In genomic region chr18:3458952-3459853, GRCh38 we compare ENCODE assay signal across 7 cellular contexts. TPM values are rescaled to one million over a fixed set of nuclear protein-coding genes. Genes with fewer than 3 reads are reported as not detected.
A peak's percentile ranks its signal among the peaks of the same experiment; 100 is the strongest.
DNase-seq lines count a peak whose midpoint lies in the region; ATAC-seq, FAIRE-seq and TF ChIP-seq lines count a peak whose summit lies in the region.

No MANE protein-coding gene starts in this region.

- H3K36me3 ChIP-seq in GM23338 (ENCODE audit: insufficient read depth), result peaks cover 19% of the 10 kb centered on the region; the same call in 1 of the 2 replicates
- H3K36me3 ChIP-seq in esophagus squamous epithelium, result peaks cover 0 to 54% (median 5%) of the 10 kb centered on the region in 3 donors
- peaks cover 5% of the 10 kb centered on the region for H3K36me3 ChIP-seq in smooth muscle cell (ENCODE audit: low read depth)
- peaks cover 0 to 31% of the 10 kb centered on the region in 2 donors for H3K36me3 ChIP-seq in adrenal gland (replicated peaks in 1 of 2)

- intact Hi-C loops in esophagus squamous epithelium (cut with DNase I) (loop anchor here (10.0 kb wide), 2 partner anchors 194 to 206 kb away; partner anchors contain the start of gene MYL12B), adrenal gland (cut with DNase I) (loop anchor here in 1 of 2 donors (10.0 kb wide), 2 partner anchors 194 to 206 kb away; partner anchors contain the start of gene MYL12B)

- H3K9me3 ChIP-seq in esophagus squamous epithelium, result no peaks in the 10 kb centered on the region
- no peaks in the 10 kb centered on the region for H3K9me3 ChIP-seq in smooth muscle cell (replicated peaks; ENCODE audit: low read depth)
- H3K9me3 ChIP-seq in adrenal gland (replicated peaks in 1 of 3), result no peaks in the 10 kb centered on the region

- H3K4me2 ChIP-seq in GM23338 (peak overlapping the region; percentile 56; the same call in 1 of the 2 replicates), smooth muscle cell (peak overlapping the region; percentile 52)

- H3F3A ChIP-seq in GM23338 (replicated peaks; ENCODE audit: low read depth) (peaks cover 7% of the 10 kb centered on the region), smooth muscle cell (ENCODE audit: low read depth) (peaks cover 50% of the 10 kb centered on the region)

- H3K9me2 ChIP-seq in GM23338 (ENCODE audit: insufficient read depth), result no peaks in the 10 kb centered on the region

- FAIRE-seq in RCC 7860 (lab: Jason Lieb, UNC), result peak; percentile 88

- TF ChIP-seq POLR2A in esophagus squamous epithelium (IDR thresholded peaks at IDR 0.05) (no peak), adrenal gland (IDR thresholded peaks at IDR 0.05) (no peak)

- H3K27ac Mint-ChIP-seq in GM23338, result peak overlapping the region; percentile 95

- ATAC-seq in GM23338 (no peak), GM18511 (IDR thresholded peaks at IDR 0.05; ENCODE audit: unreplicated experiment) (no peak)

- H3K79me2 ChIP-seq in GM23338 (replicated peaks; ENCODE audit: insufficient read depth), result peaks cover 48% of the 10 kb centered on the region
- H3K79me2 ChIP-seq in smooth muscle cell (ENCODE audit: low read depth), result peaks cover 56% of the 10 kb centered on the region

- H3K4me3 ChIP-seq in GM23338, result no peak overlapping the region
- no peak overlapping the region for H3K4me3 ChIP-seq in esophagus squamous epithelium
- no peak overlapping the region for H3K4me3 ChIP-seq in smooth muscle cell
- no peak overlapping the region for H3K4me3 ChIP-seq in adrenal gland

- DNase-seq in GM23338 (ENCODE audit: low spot score) (no peak), RCC 7860 (ENCODE audit: low spot score) (peak; percentile 58), esophagus squamous epithelium (lab: John Stamatoyannopoulos, UW) (no peak), smooth muscle cell (lab: John Stamatoyannopoulos, UW; ENCODE audit: unreplicated experiment) (no peak), NCI-H2081 treated with DMSO at 0.1 percent for 48 hours (lab: John Stamatoyannopoulos, UW) (no peak), adrenal gland (no peak)

- H3K27ac ChIP-seq in GM23338 (ENCODE audit: low read depth), result peak overlapping the region; percentile 85
- H3K27ac ChIP-seq in esophagus squamous epithelium, result peak overlapping the region; percentile 1 to 64 (median 29)
- peak overlapping the region; percentile 99 for H3K27ac ChIP-seq in smooth muscle cell (ENCODE audit: low read depth)
- H3K27ac ChIP-seq in adrenal gland, result peak overlapping the region in 2 of 5 donors; percentile 10 to 29

- WGBS in esophagus squamous epithelium, 2 donors, result 32 to 37% methylated on average over 5 of the region's 5 CpGs
- 71% methylated on average over 5 of the region's 5 CpGs for WGBS in smooth muscle cell (ENCODE audit: low lambda C conversion rate)
- WGBS in adrenal gland, 4 donors, result 82 to 90% (median 88%) methylated on average over 5 of the region's 5 CpGs

- peaks cover 57% of the 10 kb centered on the region for H3K4me1 ChIP-seq in GM23338 (ENCODE audit: insufficient read depth)
- H3K4me1 ChIP-seq in esophagus squamous epithelium, result peaks cover 0 to 58% (median 48%) of the 10 kb centered on the region in 3 donors
- peaks cover 63% of the 10 kb centered on the region for H3K4me1 ChIP-seq in smooth muscle cell (ENCODE audit: low read depth)
- H3K4me1 ChIP-seq in adrenal gland (replicated peaks in 1 of 2), result peaks cover 0 to 22% of the 10 kb centered on the region in 2 donors

- H4K20me1 ChIP-seq in GM23338 (replicated peaks; ENCODE audit: insufficient read depth) (no peaks in the 10 kb centered on the region), smooth muscle cell (ENCODE audit: low read depth) (peaks cover 52% of the 10 kb centered on the region)

- H3K4me1 Mint-ChIP-seq in GM23338, result peaks cover 72% of the 10 kb centered on the region

- peak overlapping the region; percentile 9 for H3K9ac ChIP-seq in smooth muscle cell (ENCODE audit: low read depth)

- no peaks in the 10 kb centered on the region for H3K27me3 ChIP-seq in GM23338 (ENCODE audit: insufficient read depth)
- no peaks in the 10 kb centered on the region for H3K27me3 ChIP-seq in esophagus squamous epithelium
- no peaks in the 10 kb centered on the region for H3K27me3 ChIP-seq in smooth muscle cell (ENCODE audit: low read depth)
- H3K27me3 ChIP-seq in adrenal gland, result no peaks in the 10 kb centered on the region

- H3K36me3 Mint-ChIP-seq in GM23338 (ENCODE audit: low read depth), result peaks cover 71% of the 10 kb centered on the region

- H3K9me3 Mint-ChIP-seq in GM23338, result no peaks in the 10 kb centered on the region; the same call in 2 of the 3 replicates

- H2AFZ ChIP-seq in GM23338, result no peak overlapping the region
- H2AFZ ChIP-seq in smooth muscle cell (ENCODE audit: low read depth), result no peak overlapping the region

- H3K27me3 Mint-ChIP-seq in GM23338 (ENCODE audit: insufficient read depth, low read depth, poor library complexity), result peaks cover 15% of the 10 kb centered on the region

- TF ChIP-seq CTCF in GM23338 (conservative IDR thresholded peaks at IDR 0.05; ENCODE audit: low read depth in 2 of 2), result no peak
- TF ChIP-seq CTCF in esophagus squamous epithelium (IDR thresholded peaks at IDR 0.05), result no peak
- TF ChIP-seq CTCF in smooth muscle cell (IDR thresholded peaks at IDR 0.05; ENCODE audit: borderline replicate concordance, insufficient read depth, poor library complexity, severe bottlenecking), result no peak
- no peak for TF ChIP-seq CTCF in adrenal gland (IDR thresholded peaks at IDR 0.05)

- peak overlapping the region; percentile 46 for H3K4me3 Mint-ChIP-seq in GM23338

TF ChIP-seq in GM23338, 12 proteins besides CTCF, POLR2A, EP300 and RAD21 (continues in another document):
- no peak for TF ChIP-seq ETS1 (IDR thresholded peaks at IDR 0.05)
- no peak for TF ChIP-seq CREB1 (CRISPR knock-in tag; IDR thresholded peaks at IDR 0.05; ENCODE audit: low read depth)

RNA-seq across cellular contexts. Expression of gene TGIF1, which starts 9.2 kb away (rescaled TPM):
- total RNA-seq in GM23338 (2014; rRNA removed; shearing (Covaris generic)), result 286 and 294 TPM in 2 replicates
- 288 and 316 TPM in 2 replicates for polyA plus RNA-seq in GM23338 (2016; fragmentation: Nextera tagmentation; extraction: Ambion mirVana)
- total RNA-seq in esophagus squamous epithelium, result 10 to 100 TPM; 37.3 to 75.7 (median 57.0) TPM
- total RNA-seq in smooth muscle cell, result 143 and 165 TPM in 2 replicates
- 96.7 and 127 TPM in 2 replicates for polyA plus RNA-seq in smooth muscle cell
- 10 to 100 TPM; 25.7 to 83.1 (median 61.1) TPM for total RNA-seq in adrenal gland
- 10 to 100 TPM; 40.9 to 53.2 (median 45.1) TPM for polyA plus RNA-seq in adrenal gland
